2 cellular contexts compared by ENCODE assay signal in genomic region chr10:100291356-100291755, GRCh38.
TF ChIP-seq lines count a peak whose summit lies in the region.

No MANE protein-coding gene starts in this region.

TF ChIP-seq in HepG2, 621 proteins besides CTCF, POLR2A, EP300 and RAD21:
- TF ChIP-seq GATAD2A (CRISPR knock-in tag; IDR thresholded peaks at IDR 0.05) = 0 out of 2 replicates have a peak, but pooled peaks have one; percentile 27
- no peak for TF ChIP-seq MTA1 (CRISPR knock-in tag; IDR thresholded peaks at IDR 0.05; ENCODE audit: borderline replicate concordance)
- TF ChIP-seq NR2F6 (IDR thresholded peaks at IDR 0.05) = peak; percentile 61; the same call in 1 of the 2 replicates
- 0 out of 2 replicates have a peak, but pooled peaks have one; percentile 49 for TF ChIP-seq NR2F6 (CRISPR knock-in tag; IDR thresholded peaks at IDR 0.05)
- peak; percentile 31; the same call in 1 of the 2 replicates for TF ChIP-seq CEBPG (CRISPR knock-in tag; IDR thresholded peaks at IDR 0.05)
- TF ChIP-seq, protein P1, sequence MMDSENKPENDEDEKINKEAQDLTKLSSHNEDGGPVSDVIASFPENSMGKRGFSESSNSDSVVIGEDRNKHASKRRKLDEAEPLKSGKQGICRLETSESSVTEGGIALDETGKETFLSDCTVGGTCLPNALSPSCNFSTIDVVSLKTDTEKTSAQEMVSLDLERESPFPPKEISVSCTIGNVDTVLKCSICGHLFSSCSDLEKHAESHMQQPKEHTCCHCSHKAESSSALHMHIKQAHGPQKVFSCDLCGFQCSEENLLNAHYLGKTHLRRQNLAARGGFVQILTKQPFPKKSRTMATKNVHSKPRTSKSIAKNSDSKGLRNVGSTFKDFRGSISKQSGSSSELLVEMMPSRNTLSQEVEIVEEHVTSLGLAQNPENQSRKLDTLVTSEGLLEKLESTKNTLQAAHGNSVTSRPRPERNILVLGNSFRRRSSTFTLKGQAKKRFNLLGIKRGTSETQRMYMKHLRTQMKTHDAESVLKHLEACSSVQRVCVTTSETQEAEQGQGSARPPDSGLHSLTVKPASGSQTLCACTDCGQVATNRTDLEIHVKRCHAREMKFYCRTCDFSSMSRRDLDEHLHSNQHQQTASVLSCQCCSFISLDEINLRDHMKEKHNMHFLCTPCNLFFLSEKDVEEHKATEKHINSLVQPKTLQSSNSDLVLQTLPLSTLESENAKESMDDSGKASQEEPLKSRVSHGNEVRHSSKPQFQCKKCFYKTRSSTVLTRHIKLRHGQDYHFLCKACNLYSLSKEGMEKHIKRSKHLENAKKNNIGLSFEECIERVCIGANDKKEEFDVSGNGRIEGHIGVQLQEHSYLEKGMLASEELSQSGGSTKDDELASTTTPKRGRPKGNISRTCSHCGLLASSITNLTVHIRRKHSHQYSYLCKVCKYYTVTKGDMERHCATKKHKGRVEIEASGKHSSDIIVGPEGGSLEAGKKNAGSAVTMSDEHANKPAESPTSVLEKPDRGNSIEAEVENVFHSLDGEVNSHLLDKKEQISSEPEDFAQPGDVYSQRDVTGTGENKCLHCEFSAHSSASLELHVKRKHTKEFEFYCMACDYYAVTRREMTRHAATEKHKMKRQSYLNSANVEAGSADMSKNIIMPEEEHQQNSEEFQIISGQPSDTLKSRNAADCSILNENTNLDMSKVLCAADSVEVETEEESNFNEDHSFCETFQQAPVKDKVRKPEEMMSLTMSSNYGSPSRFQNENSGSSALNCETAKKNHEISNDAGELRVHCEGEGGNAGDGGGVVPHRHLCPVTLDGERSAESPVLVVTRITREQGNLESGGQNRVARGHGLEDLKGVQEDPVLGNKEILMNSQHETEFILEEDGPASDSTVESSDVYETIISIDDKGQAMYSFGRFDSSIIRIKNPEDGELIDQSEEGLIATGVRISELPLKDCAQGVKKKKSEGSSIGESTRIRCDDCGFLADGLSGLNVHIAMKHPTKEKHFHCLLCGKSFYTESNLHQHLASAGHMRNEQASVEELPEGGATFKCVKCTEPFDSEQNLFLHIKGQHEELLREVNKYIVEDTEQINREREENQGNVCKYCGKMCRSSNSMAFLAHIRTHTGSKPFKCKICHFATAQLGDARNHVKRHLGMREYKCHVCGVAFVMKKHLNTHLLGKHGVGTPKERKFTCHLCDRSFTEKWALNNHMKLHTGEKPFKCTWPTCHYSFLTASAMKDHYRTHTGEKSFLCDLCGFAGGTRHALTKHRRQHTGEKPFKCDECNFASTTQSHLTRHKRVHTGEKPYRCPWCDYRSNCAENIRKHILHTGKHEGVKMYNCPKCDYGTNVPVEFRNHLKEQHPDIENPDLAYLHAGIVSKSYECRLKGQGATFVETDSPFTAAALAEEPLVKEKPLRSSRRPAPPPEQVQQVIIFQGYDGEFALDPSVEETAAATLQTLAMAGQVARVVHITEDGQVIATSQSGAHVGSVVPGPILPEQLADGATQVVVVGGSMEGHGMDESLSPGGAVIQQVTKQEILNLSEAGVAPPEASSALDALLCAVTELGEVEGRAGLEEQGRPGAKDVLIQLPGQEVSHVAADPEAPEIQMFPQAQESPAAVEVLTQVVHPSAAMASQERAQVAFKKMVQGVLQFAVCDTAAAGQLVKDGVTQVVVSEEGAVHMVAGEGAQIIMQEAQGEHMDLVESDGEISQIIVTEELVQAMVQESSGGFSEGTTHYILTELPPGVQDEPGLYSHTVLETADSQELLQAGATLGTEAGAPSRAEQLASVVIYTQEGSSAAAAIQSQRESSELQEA (CRISPR knock-in tag; IDR thresholded peaks at IDR 0.05; ENCODE audit: not compliant biosample characterization) = no peak
- TF ChIP-seq, protein P2, sequence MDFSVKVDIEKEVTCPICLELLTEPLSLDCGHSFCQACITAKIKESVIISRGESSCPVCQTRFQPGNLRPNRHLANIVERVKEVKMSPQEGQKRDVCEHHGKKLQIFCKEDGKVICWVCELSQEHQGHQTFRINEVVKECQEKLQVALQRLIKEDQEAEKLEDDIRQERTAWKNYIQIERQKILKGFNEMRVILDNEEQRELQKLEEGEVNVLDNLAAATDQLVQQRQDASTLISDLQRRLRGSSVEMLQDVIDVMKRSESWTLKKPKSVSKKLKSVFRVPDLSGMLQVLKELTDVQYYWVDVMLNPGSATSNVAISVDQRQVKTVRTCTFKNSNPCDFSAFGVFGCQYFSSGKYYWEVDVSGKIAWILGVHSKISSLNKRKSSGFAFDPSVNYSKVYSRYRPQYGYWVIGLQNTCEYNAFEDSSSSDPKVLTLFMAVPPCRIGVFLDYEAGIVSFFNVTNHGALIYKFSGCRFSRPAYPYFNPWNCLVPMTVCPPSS (IDR thresholded peaks at IDR 0.05) = no peak

TF ChIP-seq in GM23338, 12 proteins besides CTCF, POLR2A, EP300 and RAD21:
- TF ChIP-seq, protein P3, sequence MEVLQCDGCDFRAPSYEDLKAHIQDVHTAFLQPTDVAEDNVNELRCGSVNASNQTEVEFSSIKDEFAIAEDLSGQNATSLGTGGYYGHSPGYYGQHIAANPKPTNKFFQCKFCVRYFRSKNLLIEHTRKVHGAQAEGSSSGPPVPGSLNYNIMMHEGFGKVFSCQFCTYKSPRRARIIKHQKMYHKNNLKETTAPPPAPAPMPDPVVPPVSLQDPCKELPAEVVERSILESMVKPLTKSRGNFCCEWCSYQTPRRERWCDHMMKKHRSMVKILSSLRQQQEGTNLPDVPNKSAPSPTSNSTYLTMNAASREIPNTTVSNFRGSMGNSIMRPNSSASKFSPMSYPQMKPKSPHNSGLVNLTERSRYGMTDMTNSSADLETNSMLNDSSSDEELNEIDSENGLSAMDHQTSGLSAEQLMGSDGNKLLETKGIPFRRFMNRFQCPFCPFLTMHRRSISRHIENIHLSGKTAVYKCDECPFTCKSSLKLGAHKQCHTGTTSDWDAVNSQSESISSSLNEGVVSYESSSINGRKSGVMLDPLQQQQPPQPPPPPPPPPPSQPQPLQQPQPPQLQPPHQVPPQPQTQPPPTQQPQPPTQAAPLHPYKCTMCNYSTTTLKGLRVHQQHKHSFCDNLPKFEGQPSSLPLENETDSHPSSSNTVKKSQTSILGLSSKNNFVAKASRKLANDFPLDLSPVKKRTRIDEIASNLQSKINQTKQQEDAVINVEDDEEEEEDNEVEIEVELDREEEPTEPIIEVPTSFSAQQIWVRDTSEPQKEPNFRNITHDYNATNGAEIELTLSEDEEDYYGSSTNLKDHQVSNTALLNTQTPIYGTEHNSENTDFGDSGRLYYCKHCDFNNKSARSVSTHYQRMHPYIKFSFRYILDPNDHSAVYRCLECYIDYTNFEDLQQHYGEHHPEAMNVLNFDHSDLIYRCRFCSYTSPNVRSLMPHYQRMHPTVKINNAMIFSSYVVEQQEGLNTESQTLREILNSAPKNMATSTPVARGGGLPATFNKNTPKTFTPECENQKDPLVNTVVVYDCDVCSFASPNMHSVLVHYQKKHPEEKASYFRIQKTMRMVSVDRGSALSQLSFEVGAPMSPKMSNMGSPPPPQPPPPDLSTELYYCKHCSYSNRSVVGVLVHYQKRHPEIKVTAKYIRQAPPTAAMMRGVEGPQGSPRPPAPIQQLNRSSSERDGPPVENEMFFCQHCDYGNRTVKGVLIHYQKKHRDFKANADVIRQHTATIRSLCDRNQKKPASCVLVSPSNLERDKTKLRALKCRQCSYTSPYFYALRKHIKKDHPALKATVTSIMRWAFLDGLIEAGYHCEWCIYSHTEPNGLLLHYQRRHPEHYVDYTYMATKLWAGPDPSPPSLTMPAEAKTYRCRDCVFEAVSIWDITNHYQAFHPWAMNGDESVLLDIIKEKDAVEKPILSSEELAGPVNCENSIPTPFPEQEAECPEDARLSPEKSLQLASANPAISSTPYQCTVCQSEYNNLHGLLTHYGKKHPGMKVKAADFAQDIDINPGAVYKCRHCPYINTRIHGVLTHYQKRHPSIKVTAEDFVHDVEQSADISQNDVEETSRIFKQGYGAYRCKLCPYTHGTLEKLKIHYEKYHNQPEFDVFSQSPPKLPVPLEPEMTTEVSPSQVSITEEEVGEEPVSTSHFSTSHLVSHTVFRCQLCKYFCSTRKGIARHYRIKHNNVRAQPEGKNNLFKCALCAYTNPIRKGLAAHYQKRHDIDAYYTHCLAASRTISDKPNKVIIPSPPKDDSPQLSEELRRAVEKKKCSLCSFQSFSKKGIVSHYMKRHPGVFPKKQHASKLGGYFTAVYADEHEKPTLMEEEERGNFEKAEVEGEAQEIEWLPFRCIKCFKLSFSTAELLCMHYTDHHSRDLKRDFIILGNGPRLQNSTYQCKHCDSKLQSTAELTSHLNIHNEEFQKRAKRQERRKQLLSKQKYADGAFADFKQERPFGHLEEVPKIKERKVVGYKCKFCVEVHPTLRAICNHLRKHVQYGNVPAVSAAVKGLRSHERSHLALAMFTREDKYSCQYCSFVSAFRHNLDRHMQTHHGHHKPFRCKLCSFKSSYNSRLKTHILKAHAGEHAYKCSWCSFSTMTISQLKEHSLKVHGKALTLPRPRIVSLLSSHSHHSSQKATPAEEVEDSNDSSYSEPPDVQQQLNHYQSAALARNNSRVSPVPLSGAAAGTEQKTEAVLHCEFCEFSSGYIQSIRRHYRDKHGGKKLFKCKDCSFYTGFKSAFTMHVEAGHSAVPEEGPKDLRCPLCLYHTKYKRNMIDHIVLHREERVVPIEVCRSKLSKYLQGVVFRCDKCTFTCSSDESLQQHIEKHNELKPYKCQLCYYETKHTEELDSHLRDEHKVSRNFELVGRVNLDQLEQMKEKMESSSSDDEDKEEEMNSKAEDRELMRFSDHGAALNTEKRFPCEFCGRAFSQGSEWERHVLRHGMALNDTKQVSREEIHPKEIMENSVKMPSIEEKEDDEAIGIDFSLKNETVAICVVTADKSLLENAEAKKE (CRISPR knock-in tag; IDR thresholded peaks at IDR 0.05) = no peak
- no peak for TF ChIP-seq ZNF331 (CRISPR knock-in tag; IDR thresholded peaks at IDR 0.05; ENCODE audit: low read depth)
- TF ChIP-seq, protein P4, sequence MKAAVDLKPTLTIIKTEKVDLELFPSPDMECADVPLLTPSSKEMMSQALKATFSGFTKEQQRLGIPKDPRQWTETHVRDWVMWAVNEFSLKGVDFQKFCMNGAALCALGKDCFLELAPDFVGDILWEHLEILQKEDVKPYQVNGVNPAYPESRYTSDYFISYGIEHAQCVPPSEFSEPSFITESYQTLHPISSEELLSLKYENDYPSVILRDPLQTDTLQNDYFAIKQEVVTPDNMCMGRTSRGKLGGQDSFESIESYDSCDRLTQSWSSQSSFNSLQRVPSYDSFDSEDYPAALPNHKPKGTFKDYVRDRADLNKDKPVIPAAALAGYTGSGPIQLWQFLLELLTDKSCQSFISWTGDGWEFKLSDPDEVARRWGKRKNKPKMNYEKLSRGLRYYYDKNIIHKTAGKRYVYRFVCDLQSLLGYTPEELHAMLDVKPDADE (IDR thresholded peaks at IDR 0.05) = no peak
- TF ChIP-seq EZH2 (IDR thresholded peaks at IDR 0.05; ENCODE audit: low read depth, unreplicated experiment) = no peak
- TF ChIP-seq NANOG (IDR thresholded peaks at IDR 0.05; ENCODE audit: borderline replicate concordance) = no peak
- TF ChIP-seq STAT1 (IDR thresholded peaks at IDR 0.05; ENCODE audit: unreplicated experiment) = no peak
- no peak for TF ChIP-seq POLR2AphosphoS5 (IDR thresholded peaks at IDR 0.05; ENCODE audit: low read depth)
- TF ChIP-seq ZNF114 (CRISPR knock-in tag; IDR thresholded peaks at IDR 0.05) = no peak
- TF ChIP-seq CREB1 (CRISPR knock-in tag; IDR thresholded peaks at IDR 0.05; ENCODE audit: low read depth) = no peak
- TF ChIP-seq, protein P5, sequence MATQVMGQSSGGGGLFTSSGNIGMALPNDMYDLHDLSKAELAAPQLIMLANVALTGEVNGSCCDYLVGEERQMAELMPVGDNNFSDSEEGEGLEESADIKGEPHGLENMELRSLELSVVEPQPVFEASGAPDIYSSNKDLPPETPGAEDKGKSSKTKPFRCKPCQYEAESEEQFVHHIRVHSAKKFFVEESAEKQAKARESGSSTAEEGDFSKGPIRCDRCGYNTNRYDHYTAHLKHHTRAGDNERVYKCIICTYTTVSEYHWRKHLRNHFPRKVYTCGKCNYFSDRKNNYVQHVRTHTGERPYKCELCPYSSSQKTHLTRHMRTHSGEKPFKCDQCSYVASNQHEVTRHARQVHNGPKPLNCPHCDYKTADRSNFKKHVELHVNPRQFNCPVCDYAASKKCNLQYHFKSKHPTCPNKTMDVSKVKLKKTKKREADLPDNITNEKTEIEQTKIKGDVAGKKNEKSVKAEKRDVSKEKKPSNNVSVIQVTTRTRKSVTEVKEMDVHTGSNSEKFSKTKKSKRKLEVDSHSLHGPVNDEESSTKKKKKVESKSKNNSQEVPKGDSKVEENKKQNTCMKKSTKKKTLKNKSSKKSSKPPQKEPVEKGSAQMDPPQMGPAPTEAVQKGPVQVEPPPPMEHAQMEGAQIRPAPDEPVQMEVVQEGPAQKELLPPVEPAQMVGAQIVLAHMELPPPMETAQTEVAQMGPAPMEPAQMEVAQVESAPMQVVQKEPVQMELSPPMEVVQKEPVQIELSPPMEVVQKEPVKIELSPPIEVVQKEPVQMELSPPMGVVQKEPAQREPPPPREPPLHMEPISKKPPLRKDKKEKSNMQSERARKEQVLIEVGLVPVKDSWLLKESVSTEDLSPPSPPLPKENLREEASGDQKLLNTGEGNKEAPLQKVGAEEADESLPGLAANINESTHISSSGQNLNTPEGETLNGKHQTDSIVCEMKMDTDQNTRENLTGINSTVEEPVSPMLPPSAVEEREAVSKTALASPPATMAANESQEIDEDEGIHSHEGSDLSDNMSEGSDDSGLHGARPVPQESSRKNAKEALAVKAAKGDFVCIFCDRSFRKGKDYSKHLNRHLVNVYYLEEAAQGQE (IDR thresholded peaks at IDR 0.05; ENCODE audit: unreplicated experiment) = no peak
- no peak for TF ChIP-seq EZH2phosphoT487 (IDR thresholded peaks at IDR 0.05; ENCODE audit: unreplicated experiment)
- TF ChIP-seq JUNB (IDR thresholded peaks at IDR 0.05; ENCODE audit: unreplicated experiment) = no peak
